In the genomic region with DNA sequence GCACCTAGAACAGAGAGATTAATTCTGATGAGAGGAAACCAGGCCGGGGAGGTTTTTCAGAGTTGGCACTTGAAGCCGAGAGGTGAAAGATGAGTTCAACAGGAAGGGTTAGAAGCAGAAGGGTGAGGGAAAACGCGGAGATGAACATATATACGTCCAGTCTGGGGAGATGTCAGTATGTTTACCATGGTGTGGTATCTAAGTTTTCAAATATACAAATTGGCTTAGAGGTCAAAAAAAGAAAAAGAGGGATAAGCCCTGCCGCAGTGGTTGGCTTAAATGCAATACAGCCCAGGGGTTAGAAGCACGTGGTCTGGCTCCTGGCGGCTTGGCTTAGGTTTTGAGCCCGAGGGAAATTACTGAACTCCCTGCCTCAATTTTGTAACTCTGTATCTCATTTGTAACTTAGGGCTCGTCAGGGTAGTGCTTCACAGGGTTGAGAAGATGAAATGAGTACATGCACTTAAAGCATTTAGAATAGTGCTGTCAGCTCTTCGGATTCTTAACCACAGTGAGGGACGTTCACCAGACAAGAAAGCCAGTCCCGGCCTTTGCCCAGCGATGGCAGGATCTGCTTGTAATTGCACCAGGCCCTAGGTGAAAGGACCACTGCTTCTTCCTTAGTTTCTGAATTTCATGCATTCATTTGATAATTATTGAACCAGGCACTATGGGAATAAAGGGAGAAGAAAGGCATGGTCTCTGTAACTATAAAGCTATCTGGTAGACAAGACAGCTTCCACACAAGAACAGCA, we compare ENCODE assay signal across 9 cellular contexts. TPM values are rescaled to one million over a fixed set of nuclear protein-coding genes. Genes with fewer than 3 reads are reported as not detected.
DNase-seq lines count a peak whose midpoint lies in the region; ATAC-seq, FAIRE-seq and TF ChIP-seq lines count a peak whose summit lies in the region.
"Had no signal": no experiment of that assay in that cellular context is flagged by ENCODE, and none has a peak within 500 bp of the region (broad histone marks: within the 10 kb centered on the region; RNA-seq: fewer than 3 reads in every experiment).

No MANE protein-coding gene starts in this region.

- no peaks in the 10 kb centered on the region for H4K20me1 ChIP-seq in keratinocyte (ENCODE audit: control insufficient read depth, extremely low read depth, insufficient read depth, low read length)

- H3K36me3 Mint-ChIP-seq in activated CD8-positive, alpha-beta memory T cell treated with anti-CD3 and anti-CD28 coated beads, Interleukin-2, amount 10 ng/mL, durations not matched to agents 7 days and 5 days: peaks cover 2% of the 10 kb centered on the region
- no peaks in the 10 kb centered on the region for H3K36me3 Mint-ChIP-seq in activated naive CD8-positive, alpha-beta T cell treated with anti-CD3 and anti-CD28 coated beads, Interleukin-2, amount 50 U/mL, for 24 hours (ENCODE audit: low read depth)

- TF ChIP-seq CTCF in keratinocyte (optimal IDR thresholded peaks at IDR 0.05 in 1 of 3, IDR thresholded peaks at IDR 0.05 in 1 of 3, conservative IDR thresholded peaks at IDR 0.05 in 1 of 3; ENCODE audit: extremely low read depth in 1 of 3, insufficient read depth in 2 of 3, low read length in 3 of 3) (no peak), suprapubic skin (IDR thresholded peaks at IDR 0.05) (no peak)

- H2AFZ ChIP-seq in keratinocyte (ENCODE audit: control insufficient read depth, low read length): peak overlapping the region; percentile 4

- no peaks in the 10 kb centered on the region for H3K9me1 ChIP-seq in keratinocyte (ENCODE audit: control insufficient read depth, extremely low read depth, insufficient read depth, low read length)

- H3K27me3 ChIP-seq in keratinocyte (ENCODE audit: control insufficient read depth, extremely low read depth, insufficient read depth, low read length): no peaks in the 10 kb centered on the region
- H3K27me3 ChIP-seq in suprapubic skin: no peaks in the 10 kb centered on the region
- H3K27me3 ChIP-seq in effector memory CD4-positive, alpha-beta T cell (replicated peaks; ENCODE audit: control insufficient read depth, insufficient read depth, low read length, poor library complexity, severe bottlenecking): peaks cover 6% of the 10 kb centered on the region

- FAIRE-seq in keratinocyte (lab: Jason Lieb, UNC): peak; percentile 17
- FAIRE-seq: G401.6 had no signal

- dilution Hi-C loops in keratinocyte (cut with MboI; ENCODE audit: extremely low pct_ligation_motif_present, low sequenced_read_pairs): no loop called here

- WGBS in suprapubic skin: 29% methylated on average over 14 of the region's 14 CpGs

- no peak for ATAC-seq in activated CD8-positive, alpha-beta memory T cell treated with anti-CD3 and anti-CD28 coated beads, Interleukin-2, amount 10 ng/mL, durations not matched to agents 7 days and 5 days
- ATAC-seq in activated naive CD8-positive, alpha-beta T cell treated with anti-CD3 and anti-CD28 coated beads, Interleukin-2, amount 50 U/mL, for 24 hours: no peak
- no peak for ATAC-seq in HG03457 (IDR thresholded peaks at IDR 0.05; ENCODE audit: unreplicated experiment)

- H3K9ac ChIP-seq in keratinocyte (ENCODE audit: control insufficient read depth, extremely low read depth, insufficient read depth, low read length): peak overlapping the region; percentile 95

- no peaks in the 10 kb centered on the region for H3K36me3 ChIP-seq in keratinocyte (ENCODE audit: control insufficient read depth in 2 of 2, extremely low read depth in 1 of 2, insufficient read depth in 2 of 2, low read length in 2 of 2)
- H3K36me3 ChIP-seq in suprapubic skin: peaks cover 6% of the 10 kb centered on the region
- H3K36me3 ChIP-seq in effector memory CD4-positive, alpha-beta T cell (ENCODE audit: control insufficient read depth, insufficient read depth, low read length): no peaks in the 10 kb centered on the region

- H3K4me3 Mint-ChIP-seq in activated CD8-positive, alpha-beta memory T cell treated with anti-CD3 and anti-CD28 coated beads, Interleukin-2, amount 10 ng/mL, durations not matched to agents 7 days and 5 days: peak overlapping the region; percentile 35
- H3K4me3 Mint-ChIP-seq in activated naive CD8-positive, alpha-beta T cell treated with anti-CD3 and anti-CD28 coated beads, Interleukin-2, amount 50 U/mL, for 24 hours: peak overlapping the region; percentile 63

- no peak for TF ChIP-seq EP300 in suprapubic skin (IDR thresholded peaks at IDR 0.05)

- H3K4me2 ChIP-seq in keratinocyte (ENCODE audit: control insufficient read depth, extremely low read depth, insufficient read depth, low read depth, low read length): peak overlapping the region; percentile 74

- H3K4me3 ChIP-seq in keratinocyte (ENCODE audit: control insufficient read depth in 2 of 3, extremely low read depth in 1 of 3, insufficient read depth in 2 of 3, low read depth in 1 of 3, low read length in 3 of 3): peak overlapping the region in 2 of 3 experiments; percentile 53 to 54
- peak overlapping the region; percentile 68 for H3K4me3 ChIP-seq in suprapubic skin
- H3K4me3 ChIP-seq in effector memory CD4-positive, alpha-beta T cell (ENCODE audit: insufficient read depth, low read depth, low read length, poor library complexity, severe bottlenecking): no peak overlapping the region

- H3K79me2 ChIP-seq in keratinocyte (ENCODE audit: control insufficient read depth, insufficient read depth, low read length): peaks cover 3% of the 10 kb centered on the region

- peaks cover 76% of the 10 kb centered on the region for H3K27me3 Mint-ChIP-seq in activated CD8-positive, alpha-beta memory T cell treated with anti-CD3 and anti-CD28 coated beads, Interleukin-2, amount 10 ng/mL, durations not matched to agents 7 days and 5 days
- H3K27me3 Mint-ChIP-seq in activated naive CD8-positive, alpha-beta T cell treated with anti-CD3 and anti-CD28 coated beads, Interleukin-2, amount 50 U/mL, for 24 hours: peaks cover 53% of the 10 kb centered on the region

- H3K4me1 ChIP-seq in keratinocyte (ENCODE audit: control insufficient read depth, extremely low read depth, insufficient read depth, low read length): peaks cover 48% of the 10 kb centered on the region
- peaks cover 51% of the 10 kb centered on the region for H3K4me1 ChIP-seq in suprapubic skin
- H3K4me1 ChIP-seq in effector memory CD4-positive, alpha-beta T cell (ENCODE audit: control insufficient read depth, insufficient read depth, low read length, poor library complexity, severe bottlenecking): peaks cover 21% of the 10 kb centered on the region

- H3K27ac ChIP-seq in keratinocyte (ENCODE audit: control insufficient read depth, insufficient read depth, low read length): peak overlapping the region; percentile 98
- peak overlapping the region; percentile 96 for H3K27ac ChIP-seq in suprapubic skin
- H3K27ac ChIP-seq in effector memory CD4-positive, alpha-beta T cell (ENCODE audit: insufficient read depth, low read length, poor library complexity, severe bottlenecking): no peak overlapping the region

- H3K9me3 ChIP-seq in keratinocyte (ENCODE audit: control insufficient read depth, low read depth, low read length): no peaks in the 10 kb centered on the region
- H3K9me3 ChIP-seq in suprapubic skin: no peaks in the 10 kb centered on the region
- H3K9me3 ChIP-seq in effector memory CD4-positive, alpha-beta T cell (ENCODE audit: control insufficient read depth, low read length): no peaks in the 10 kb centered on the region

- no peak for TF ChIP-seq POLR2A in suprapubic skin (IDR thresholded peaks at IDR 0.05)

- H3K9me3 Mint-ChIP-seq in activated CD8-positive, alpha-beta memory T cell treated with anti-CD3 and anti-CD28 coated beads, Interleukin-2, amount 10 ng/mL, durations not matched to agents 7 days and 5 days (ENCODE audit: low read depth): no peaks in the 10 kb centered on the region
- no peaks in the 10 kb centered on the region for H3K9me3 Mint-ChIP-seq in activated naive CD8-positive, alpha-beta T cell treated with anti-CD3 and anti-CD28 coated beads, Interleukin-2, amount 50 U/mL, for 24 hours

- H3K4me1 Mint-ChIP-seq in activated CD8-positive, alpha-beta memory T cell treated with anti-CD3 and anti-CD28 coated beads, Interleukin-2, amount 10 ng/mL, durations not matched to agents 7 days and 5 days: peaks cover 19% of the 10 kb centered on the region
- H3K4me1 Mint-ChIP-seq in activated naive CD8-positive, alpha-beta T cell treated with anti-CD3 and anti-CD28 coated beads, Interleukin-2, amount 50 U/mL, for 24 hours: peaks cover 31% of the 10 kb centered on the region

- no peak overlapping the region for H3K27ac Mint-ChIP-seq in activated CD8-positive, alpha-beta memory T cell treated with anti-CD3 and anti-CD28 coated beads, Interleukin-2, amount 10 ng/mL, durations not matched to agents 7 days and 5 days
- H3K27ac Mint-ChIP-seq in activated naive CD8-positive, alpha-beta T cell treated with anti-CD3 and anti-CD28 coated beads, Interleukin-2, amount 50 U/mL, for 24 hours: peak overlapping the region; percentile 59

- DNase-seq in activated CD8-positive, alpha-beta memory T cell treated with anti-CD3 and anti-CD28 coated beads, Interleukin-2, amount 10 ng/mL, durations not matched to agents 7 days and 5 days: no peak
- DNase-seq in activated CD8-positive, alpha-beta memory T cell treated with anti-CD3 and anti-CD28 coated beads for 24 hours: no peak
- DNase-seq in activated naive CD8-positive, alpha-beta T cell treated with anti-CD3 and anti-CD28 coated beads, Interleukin-2, amount 50 U/mL, for 24 hours: no peak
- DNase-seq in keratinocyte (ENCODE audit: low read depth, low spot score) (no peak), suprapubic skin (ENCODE audit: low spot score in 2 of 2) (peak; percentile 76 to 82), NCI-H748 (lab: John Stamatoyannopoulos, UW; ENCODE audit: unreplicated experiment) (no peak)
- DNase-seq in effector memory CD4-positive, alpha-beta T cell: no peak

- CTCF ChIA-PET in activated CD8-positive, alpha-beta memory T cell treated with anti-CD3 and anti-CD28 coated beads, Interleukin-2, amount 10 ng/mL, durations not matched to agents 7 days and 5 days (lab: Charles Lee): interaction anchor here (1.7 kb wide), 1 partner anchor 174 kb away, joined by 15 read pairs; no protein-coding TSS in a partner anchor

RNA-seq across cellular contexts. Expression of a gene that starts 6.4 kb away (rescaled TPM):
- total RNA-seq in activated CD8-positive, alpha-beta memory T cell treated with anti-CD3 and anti-CD28 coated beads, Interleukin-2, amount 10 ng/mL, durations not matched to agents 7 days and 5 days: under 1 TPM; 0.28 to 0.35 TPM
- 17.6 to 138 TPM (median 88.4 TPM) in 3 replicates for polyA plus RNA-seq in keratinocyte
- 243 TPM for polyA plus RNA-seq in keratinocyte (2011; ENCODE audit: low read depth)
- 32.9 and 46.3 TPM in 2 replicates for polyA plus RNA-seq in keratinocyte (2011; cell fraction: cytosol; rRNA removed)
- 312 and 346 TPM in 2 replicates for polyA plus RNA-seq in keratinocyte (2011; cell fraction: nucleus; rRNA removed)
- 19.2 and 184 TPM in 2 replicates for polyA plus RNA-seq in keratinocyte (2012; ENCODE audit: low replicate concordance)
- polyA minus RNA-seq in keratinocyte: 8.5 to 32.9 TPM (median 26.9 TPM) in 3 replicates
- 75.4 TPM for polyA minus RNA-seq in keratinocyte (2011; cell fraction: cytosol; rRNA and poly(A)+ RNA removed)
- 167 and 184 TPM in 2 replicates for polyA minus RNA-seq in keratinocyte (2011; cell fraction: nucleus; rRNA and poly(A)+ RNA removed)
- 100 to 1,000 TPM; 128 to 206 (median 154) TPM for total RNA-seq in suprapubic skin

Comparison
In these comparisons a context has a peak if more than half of its experiments do, and no peak if none do; other contexts are left out.
1. DNase-seq: peak in suprapubic skin (2 of 2); none in activated CD8-positive, alpha-beta memory T cell treated with anti-CD3 and anti-CD28 coated beads, Interleukin-2, amount 10 ng/mL, durations not matched to agents 7 days and 5 days (single experiment), activated CD8-positive, alpha-beta memory T cell treated with anti-CD3 and anti-CD28 coated beads for 24 hours (single experiment), activated naive CD8-positive, alpha-beta T cell treated with anti-CD3 and anti-CD28 coated beads, Interleukin-2, amount 50 U/mL, for 24 hours (single experiment), keratinocyte (single experiment), effector memory CD4-positive, alpha-beta T cell (0 of 3) and NCI-H748 (single experiment).
2. RNA of a gene that starts 6.4 kb away (total RNA-seq): 128 to 206 TPM in suprapubic skin; 0.28 to 0.35 TPM in activated CD8-positive, alpha-beta memory T cell treated with anti-CD3 and anti-CD28 coated beads, Interleukin-2, amount 10 ng/mL, durations not matched to agents 7 days and 5 days; every median in the first group is over 10 times any median in the second.